15 cellular contexts compared by ENCODE assay signal in genomic region chr10:125820705-125821104, GRCh38. TPM values are rescaled to one million over a fixed set of nuclear protein-coding genes. Genes with fewer than 3 reads are reported as not detected.
DNase-seq lines count a peak whose midpoint lies in the region; ATAC-seq lines count a peak whose summit lies in the region.
"Had no signal": no experiment of that assay in that cellular context is flagged by ENCODE, and none has a peak within 500 bp of the region (broad histone marks: within the 10 kb centered on the region; RNA-seq: fewer than 3 reads in every experiment).

No MANE protein-coding gene starts in this region.

- ATAC-seq in GM21529 (IDR thresholded peaks at IDR 0.05; ENCODE audit: unreplicated experiment) (peak; percentile 52), HG03196 (IDR thresholded peaks at IDR 0.05; ENCODE audit: unreplicated experiment) (peak; percentile 59), esophagus mucosa (no peak)
- no peak for ATAC-seq in naive thymus-derived CD4-positive, alpha-beta T cell
- ATAC-seq: stimulated activated memory B cell treated with anti-CD40 and anti-IgM and Interleukin-4, amounts not matched to agents 10 μg/mL and 1 μg/mL and 100 μg/mL, for 72 hours had no signal

- H3K9me3 Mint-ChIP-seq in T-helper 1 cell treated with Interleukin-12 subunit alpha and Interleukin-12 subunit beta and Interleukin-4 antibody, amounts not matched to agents 30 μg/mL and 1 μg/mL, for 36 hours = no peaks in the 10 kb centered on the region
- H3K9me3 Mint-ChIP-seq in naive thymus-derived CD4-positive, alpha-beta T cell = no peaks in the 10 kb centered on the region
- H3K9me3 Mint-ChIP-seq: stimulated activated memory B cell treated with anti-CD40 and anti-IgM and Interleukin-4, amounts not matched to agents 10 μg/mL and 1 μg/mL and 100 μg/mL, for 72 hours had no signal

- no peak overlapping the region for H3K4me3 ChIP-seq in naive thymus-derived CD4-positive, alpha-beta T cell (ENCODE audit: low read length)
- H3K4me3 ChIP-seq: skin epidermis had no signal

- POLR2A ChIA-PET in naive thymus-derived CD4-positive, alpha-beta T cell (lab: Charles Lee) = interaction anchor here (0.8 to 1.6 kb wide), 2 partner anchors 9 to 10 kb away, joined by 3 to 4 read pairs; no protein-coding TSS in a partner anchor

- H3K27me3 ChIP-seq in naive thymus-derived CD4-positive, alpha-beta T cell (ENCODE audit: control insufficient read depth in 2 of 2, insufficient read depth in 2 of 2, low read length in 2 of 2) = no peaks in the 10 kb centered on the region

- no peak overlapping the region for H3K27ac ChIP-seq in naive thymus-derived CD4-positive, alpha-beta T cell (ENCODE audit: low read depth, low read length)
- H3K27ac ChIP-seq: 22Rv1, skin epidermis had no signal

- peaks cover 11 to 21% of the 10 kb centered on the region in 2 donors for H3K4me1 ChIP-seq in naive thymus-derived CD4-positive, alpha-beta T cell (ENCODE audit: control insufficient read depth in 2 of 2, insufficient read depth in 2 of 2, low read length in 2 of 2)

- peaks cover 16% of the 10 kb centered on the region for H3K4me1 Mint-ChIP-seq in T-helper 1 cell treated with Interleukin-12 subunit alpha and Interleukin-12 subunit beta and Interleukin-4 antibody, amounts not matched to agents 30 μg/mL and 1 μg/mL, for 36 hours (ENCODE audit: low read depth)
- H3K4me1 Mint-ChIP-seq in naive thymus-derived CD4-positive, alpha-beta T cell = peaks cover 0 to 24% (median 14%) of the 10 kb centered on the region in 7 donors

- CTCF ChIA-PET in naive thymus-derived CD4-positive, alpha-beta T cell (lab: Charles Lee) = no interaction called here

- peak overlapping the region; percentile 52 for H3K27ac Mint-ChIP-seq in T-helper 1 cell treated with Interleukin-12 subunit alpha and Interleukin-12 subunit beta and Interleukin-4 antibody, amounts not matched to agents 30 μg/mL and 1 μg/mL, for 36 hours
- H3K27ac Mint-ChIP-seq in naive thymus-derived CD4-positive, alpha-beta T cell = peak overlapping the region in 6 of 9 donors; percentile 4 to 83 (median 22)
- H3K27ac Mint-ChIP-seq: stimulated activated memory B cell treated with anti-CD40 and anti-IgM and Interleukin-4, amounts not matched to agents 10 μg/mL and 1 μg/mL and 100 μg/mL, for 72 hours had no signal

- peak overlapping the region; percentile 49 for H3K4me3 Mint-ChIP-seq in T-helper 1 cell treated with Interleukin-12 subunit alpha and Interleukin-12 subunit beta and Interleukin-4 antibody, amounts not matched to agents 30 μg/mL and 1 μg/mL, for 36 hours
- peak overlapping the region in 5 of 10 donors; percentile 3 to 87 (median 75) for H3K4me3 Mint-ChIP-seq in naive thymus-derived CD4-positive, alpha-beta T cell
- H3K4me3 Mint-ChIP-seq: stimulated activated memory B cell treated with anti-CD40 and anti-IgM and Interleukin-4, amounts not matched to agents 10 μg/mL and 1 μg/mL and 100 μg/mL, for 72 hours had no signal

- peaks cover 1% of the 10 kb centered on the region for H3K36me3 Mint-ChIP-seq in T-helper 1 cell treated with Interleukin-12 subunit alpha and Interleukin-12 subunit beta and Interleukin-4 antibody, amounts not matched to agents 30 μg/mL and 1 μg/mL, for 36 hours (ENCODE audit: low read depth)
- peaks cover 0 to 1% (median 0%) of the 10 kb centered on the region in 5 donors for H3K36me3 Mint-ChIP-seq in naive thymus-derived CD4-positive, alpha-beta T cell

- intact Hi-C loops in naive thymus-derived CD4-positive, alpha-beta T cell (cut with micrococcal nuclease) = loop anchor here (5.0 kb wide), 2 partner anchors 903 to 1018 kb away; partner anchors contain the start of gene ABRAXAS2 (in 1 of the 2)

- H3K27me3 Mint-ChIP-seq in T-helper 1 cell treated with Interleukin-12 subunit alpha and Interleukin-12 subunit beta and Interleukin-4 antibody, amounts not matched to agents 30 μg/mL and 1 μg/mL, for 36 hours (ENCODE audit: low read depth) = no peaks in the 10 kb centered on the region
- H3K27me3 Mint-ChIP-seq in naive thymus-derived CD4-positive, alpha-beta T cell = no peaks in the 10 kb centered on the region
- H3K27me3 Mint-ChIP-seq: stimulated activated memory B cell treated with anti-CD40 and anti-IgM and Interleukin-4, amounts not matched to agents 10 μg/mL and 1 μg/mL and 100 μg/mL, for 72 hours had no signal

- H3K9me3 ChIP-seq in naive thymus-derived CD4-positive, alpha-beta T cell (ENCODE audit: control insufficient read depth in 2 of 3, low read length in 3 of 3) = no peaks in the 10 kb centered on the region

- H3K36me3 ChIP-seq in naive thymus-derived CD4-positive, alpha-beta T cell (ENCODE audit: control insufficient read depth in 2 of 3, insufficient read depth in 3 of 3, low read length in 3 of 3) = peaks cover 0 to 10% (median 0%) of the 10 kb centered on the region in 3 experiments

- no peak for DNase-seq in T-helper 1 cell
- no peak for DNase-seq in naive thymus-derived CD4-positive, alpha-beta T cell
- DNase-seq in Ammon's horn (ENCODE audit: low spot score) = no peak
- DNase-seq in activated gamma-delta T cell treated with Interleukin-2 at 50 U/mL for 16 hours = no peak
- DNase-seq: activated CD4-positive, alpha-beta T cell treated with anti-CD3 and anti-CD28 coated beads, Interleukin-2, amount 50 U/mL, for 48 hours; NCI-H1105; RPMI8226 had no signal

RNA-seq across cellular contexts. Expression of gene UROS, which starts 2.4 kb away (rescaled TPM):
- total RNA-seq in naive thymus-derived CD4-positive, alpha-beta T cell = 10 to 100 TPM; 28.9 to 53.0 (median 41.3) TPM
- 10 to 100 TPM; 59.2 to 60.0 TPM for polyA plus RNA-seq in naive thymus-derived CD4-positive, alpha-beta T cell
- total RNA-seq in esophagus mucosa = 31.6 TPM

RNA-seq across cellular contexts. Expression of gene BCCIP, which starts 2.6 kb away (rescaled TPM):
- total RNA-seq in naive thymus-derived CD4-positive, alpha-beta T cell = 10 to 100 TPM; 31.3 to 68.4 (median 45.8) TPM
- polyA plus RNA-seq in naive thymus-derived CD4-positive, alpha-beta T cell = 100 to 1,000 TPM in 1 of 2 donors, 10 to 100 TPM in 1; 86.0 to 105 TPM
- total RNA-seq in esophagus mucosa = 35.4 TPM

RNA-seq across cellular contexts. Expression of gene MMP21, which starts 45.1 kb away (rescaled TPM):
- total RNA-seq in naive thymus-derived CD4-positive, alpha-beta T cell = under 1 TPM; 0.29 to 0.84 (median 0.40) TPM
- polyA plus RNA-seq in naive thymus-derived CD4-positive, alpha-beta T cell = not detected
- total RNA-seq in esophagus mucosa = 0.08 TPM
- total RNA-seq: bronchial epithelial cell had no signal

Comparison
In these comparisons a context has a peak if more than half of its experiments do, and no peak if none do; other contexts are left out.
1. ATAC-seq: peak in GM21529 (single experiment) and HG03196 (single experiment); none in naive thymus-derived CD4-positive, alpha-beta T cell (single experiment) and esophagus mucosa (single experiment).